Comparison of ENCODE assay signal across 27 cellular contexts in the genomic region with DNA sequence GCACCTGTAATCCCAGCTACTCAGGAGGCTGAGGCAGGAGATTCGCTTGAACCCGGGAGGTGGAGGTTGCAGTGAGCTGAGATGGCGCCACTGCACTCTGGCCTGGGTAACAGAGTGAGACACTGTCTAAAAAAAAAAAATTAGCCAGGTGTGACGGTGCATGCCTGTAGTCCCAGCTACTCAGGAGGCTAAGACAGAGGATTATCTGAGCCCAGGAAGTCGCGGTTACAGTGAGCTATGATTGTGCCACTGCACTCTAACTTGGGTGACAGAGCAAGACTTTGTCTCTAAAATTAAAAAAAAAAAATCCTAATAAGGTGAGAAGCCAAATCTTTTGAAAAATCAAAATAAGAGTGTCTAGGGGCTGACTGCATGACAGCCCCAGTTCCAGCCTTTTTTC. TPM values are rescaled to one million over a fixed set of nuclear protein-coding genes. Genes with fewer than 3 reads are reported as not detected.
"Had no signal": no experiment of that assay in that cellular context is flagged by ENCODE, and none has a peak within 500 bp of the region (broad histone marks: within the 10 kb centered on the region; RNA-seq: fewer than 3 reads in every experiment).

No MANE protein-coding gene starts in this region.

- H3K27me3 ChIP-seq: cardiac muscle cell, Peyer's patch had no signal

- DNase-seq: activated CD4-positive, alpha-beta T cell treated with anti-CD3 and anti-CD28 coated beads for 1 hour; activated CD4-positive, alpha-beta T cell treated with anti-CD3 and anti-CD28 coated beads, Interleukin-2, amount 10 ng/mL, durations not matched to agents 7 days and 5 days; activated CD8-positive, alpha-beta memory T cell treated with anti-CD3 and anti-CD28 coated beads for 24 hours; activated gamma-delta T cell; activated T-cell treated with anti-CD3 and anti-CD28 coated beads, Interleukin-2, amount 50 U/mL, for 4 hours; amygdala; KG1; NCI-H1092; NCI-H1417; NCI-H1930; NCI-H2107; NCI-H510A; NCI-H526 treated with DMSO at 0.1 percent for 48 hours; NK-92 treated with Interleukin-12 subunit alpha and Interleukin-12 subunit beta, amount 100 ng/mL, for 24 hours; SHP77 had no signal

- H3K4me3 Mint-ChIP-seq: activated CD4-positive, alpha-beta memory T cell treated with anti-CD3 and anti-CD28 coated beads for 36 hours; activated CD4-positive, alpha-beta T cell treated with anti-CD3 and anti-CD28 coated beads, Interleukin-2, amount 10 ng/mL, durations not matched to agents 7 days and 5 days; activated naive CD4-positive, alpha-beta T cell treated with anti-CD3 and anti-CD28 coated beads for 36 hours; activated naive CD8-positive, alpha-beta T cell; activated T-cell treated with anti-CD3 and anti-CD28 coated beads, Interleukin-2, amount 50 U/mL, for 4 hours; brain; T-helper 1 cell treated with Interleukin-12 subunit alpha and Interleukin-12 subunit beta and Interleukin-4 antibody, amounts not matched to agents 30 μg/mL and 1 μg/mL, for 36 hours; WTC11 had no signal

- H3K36me3 ChIP-seq: cardiac muscle cell, Peyer's patch, SJSA1 had no signal

- FAIRE-seq: astrocyte had no signal

- H3K9me3 ChIP-seq: Peyer's patch, SJSA1 had no signal

- ATAC-seq: activated T-cell treated with anti-CD3 and anti-CD28 coated beads, Interleukin-2, amount 50 U/mL, for 4 hours; SK-N-SH treated with all-trans-retinoic acid at 6 μM for 48 hours had no signal

- H3K4me3 ChIP-seq: cardiac muscle cell, Peyer's patch, SJSA1 had no signal

- H3K36me3 Mint-ChIP-seq: activated CD4-positive, alpha-beta memory T cell treated with anti-CD3 and anti-CD28 coated beads for 36 hours; activated naive CD8-positive, alpha-beta T cell; brain; WTC11 had no signal

- H3K4me1 ChIP-seq: SJSA1 had no signal

- H3K27ac Mint-ChIP-seq: activated CD4-positive, alpha-beta memory T cell treated with anti-CD3 and anti-CD28 coated beads for 36 hours; activated CD4-positive, alpha-beta T cell treated with anti-CD3 and anti-CD28 coated beads, Interleukin-2, amount 10 ng/mL, durations not matched to agents 7 days and 5 days; activated naive CD4-positive, alpha-beta T cell treated with anti-CD3 and anti-CD28 coated beads for 36 hours; activated naive CD8-positive, alpha-beta T cell; brain; T-helper 1 cell treated with Interleukin-12 subunit alpha and Interleukin-12 subunit beta and Interleukin-4 antibody, amounts not matched to agents 30 μg/mL and 1 μg/mL, for 36 hours; WTC11 had no signal

- H3K27ac ChIP-seq: cardiac muscle cell, SJSA1 had no signal

- H3K9me3 Mint-ChIP-seq: activated CD4-positive, alpha-beta memory T cell treated with anti-CD3 and anti-CD28 coated beads for 36 hours; activated CD4-positive, alpha-beta T cell treated with anti-CD3 and anti-CD28 coated beads, Interleukin-2, amount 10 ng/mL, durations not matched to agents 7 days and 5 days; activated naive CD4-positive, alpha-beta T cell treated with anti-CD3 and anti-CD28 coated beads for 36 hours; activated T-cell treated with anti-CD3 and anti-CD28 coated beads, Interleukin-2, amount 50 U/mL, for 4 hours; T-helper 1 cell treated with Interleukin-12 subunit alpha and Interleukin-12 subunit beta and Interleukin-4 antibody, amounts not matched to agents 30 μg/mL and 1 μg/mL, for 36 hours had no signal

- H3K4me1 Mint-ChIP-seq: activated CD4-positive, alpha-beta T cell treated with anti-CD3 and anti-CD28 coated beads, Interleukin-2, amount 10 ng/mL, durations not matched to agents 7 days and 5 days; brain had no signal

RNA-seq across cellular contexts. Expression of a gene that starts 9.7 kb away (rescaled TPM):
- total RNA-seq: M059J had no signal
